23 cellular contexts compared by ENCODE assay signal in the genomic region with DNA sequence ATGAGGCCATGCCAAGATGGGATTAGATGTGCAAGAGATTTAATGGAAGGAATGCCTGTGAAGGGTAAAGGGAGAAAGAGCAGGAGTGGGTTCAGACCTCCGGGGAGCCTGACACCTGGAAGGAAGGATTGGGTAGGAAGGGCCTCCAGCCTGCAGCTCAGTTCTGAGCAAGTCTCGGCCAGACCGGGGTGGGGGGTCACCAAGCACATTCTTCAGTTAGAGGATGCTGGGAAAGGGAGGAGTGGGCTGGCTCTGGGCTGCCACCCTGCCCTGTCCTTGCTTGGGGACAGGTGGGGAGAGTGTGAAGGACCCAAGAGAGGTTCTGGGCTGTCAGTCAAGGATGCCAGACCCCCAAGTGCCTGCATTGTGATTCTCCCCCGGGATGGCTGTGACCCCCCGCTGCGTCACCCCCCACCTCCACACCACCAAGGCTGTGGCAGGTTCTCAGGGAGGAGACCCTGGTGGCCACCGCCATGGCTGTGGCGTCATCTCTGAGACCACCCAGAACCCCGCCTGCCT.
"Had no signal": no experiment of that assay in that cellular context is flagged by ENCODE, and none has a peak within 500 bp of the region (broad histone marks: within the 10 kb centered on the region; RNA-seq: fewer than 3 reads in every experiment).

No MANE protein-coding gene starts in this region.

- H3K27ac ChIP-seq: epithelial cell of prostate, esophagus muscularis mucosa, gastrocnemius medialis, neutrophil, pancreas, tibial artery, upper lobe of right lung, vagina had no signal

- H3K27ac Mint-ChIP-seq: nephron; progenitor cell of endocrine pancreas; stimulated activated effector memory CD8-positive, alpha-beta T cell treated with anti-CD3 and anti-CD28 coated beads, Interleukin-12 subunit alpha, Interleukin-12 subunit beta, amount 100 ng/mL, for 72 hours; stimulated activated naive CD8-positive, alpha-beta T cell treated with anti-CD3 and anti-CD28 coated beads, Interleukin-15, Interleukin-2, amounts not matched to agents 100 ng/mL and 50 ng/mL, for 24 hours had no signal

- H3K9me3 ChIP-seq: esophagus muscularis mucosa, gastrocnemius medialis, neutrophil, pancreas, tibial artery, upper lobe of right lung, vagina had no signal

- H3K36me3 Mint-ChIP-seq: naive B cell; stimulated activated effector memory CD8-positive, alpha-beta T cell treated with anti-CD3 and anti-CD28 coated beads, Interleukin-12 subunit alpha, Interleukin-12 subunit beta, amount 100 ng/mL, for 72 hours had no signal

- H3K4me1 ChIP-seq: gastrocnemius medialis, upper lobe of right lung had no signal

- H3K4me3 ChIP-seq: dorsolateral prefrontal cortex, esophagus muscularis mucosa, gastrocnemius medialis, lung, pancreas, smooth muscle cell, tibial artery, upper lobe of right lung, vagina had no signal

- H3K36me3 ChIP-seq: esophagus muscularis mucosa, gastrocnemius medialis, neutrophil, pancreas, tibial artery, upper lobe of right lung, vagina had no signal

- H3K27me3 ChIP-seq: pancreas, vagina had no signal

- H3K4me3 Mint-ChIP-seq: naive B cell; nephron; stimulated activated effector memory CD8-positive, alpha-beta T cell treated with anti-CD3 and anti-CD28 coated beads, Interleukin-12 subunit alpha, Interleukin-12 subunit beta, amount 100 ng/mL, for 72 hours; stimulated activated naive CD8-positive, alpha-beta T cell treated with anti-CD3 and anti-CD28 coated beads, Interleukin-15, Interleukin-2, amounts not matched to agents 100 ng/mL and 50 ng/mL, for 24 hours had no signal

- H3K9me3 Mint-ChIP-seq: naive B cell; nephron; stimulated activated effector memory CD8-positive, alpha-beta T cell treated with anti-CD3 and anti-CD28 coated beads, Interleukin-12 subunit alpha, Interleukin-12 subunit beta, amount 100 ng/mL, for 72 hours; stimulated activated naive CD8-positive, alpha-beta T cell treated with anti-CD3 and anti-CD28 coated beads, Interleukin-15, Interleukin-2, amounts not matched to agents 100 ng/mL and 50 ng/mL, for 24 hours had no signal

- DNase-seq: cortex of kidney; dorsolateral prefrontal cortex; effector CD8-positive, alpha-beta T cell; gastrocnemius medialis; left ventricle myocardium superior; mesenchymal stem cell; naive B cell; right cardiac atrium; stimulated activated CD4-positive, alpha-beta T cell treated with anti-CD3 and anti-CD28 coated beads, Interleukin-4, amount 100 ng/mL, for 1 hour; stimulated activated CD8-positive, alpha-beta memory T cell treated with anti-CD3 and anti-CD28 coated beads, Interleukin-4, amount 100 ng/mL, for 48 hours; upper lobe of right lung had no signal
